In the genomic region with DNA sequence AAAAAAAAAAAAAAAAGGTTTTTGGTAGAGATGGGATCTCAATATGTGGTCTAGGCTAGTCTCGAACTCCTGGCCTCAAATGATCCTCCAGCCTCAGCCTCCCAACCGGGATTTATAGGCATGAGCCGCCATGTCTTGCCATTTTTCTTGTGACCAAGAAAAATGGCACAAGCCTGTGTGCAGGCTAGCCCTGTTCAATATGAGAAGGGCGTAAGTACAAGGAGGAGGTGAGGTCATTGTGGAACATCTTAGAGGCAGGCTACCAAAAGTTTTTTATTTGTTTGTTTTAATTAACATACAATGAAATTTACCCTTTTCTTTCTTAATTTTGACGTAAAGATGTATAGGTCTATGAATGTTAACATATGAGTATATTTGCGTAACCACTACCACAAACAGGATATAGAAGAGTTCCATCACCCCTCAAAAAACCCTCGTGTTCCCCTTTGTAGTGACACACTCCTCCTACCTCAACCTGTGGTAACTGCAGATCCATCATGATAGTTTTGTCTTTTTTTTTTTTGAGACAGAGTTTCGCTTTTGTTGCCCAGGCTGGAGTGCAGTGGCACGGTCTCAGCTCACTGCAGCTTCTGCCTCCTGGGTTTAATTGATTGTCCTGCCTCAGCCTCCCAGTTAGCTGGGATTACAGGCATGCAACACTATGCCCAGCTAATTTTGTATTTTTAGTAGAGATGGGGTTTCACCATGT, we compare ENCODE assay signal across 14 cellular contexts.
A peak's percentile ranks its signal among the peaks of the same experiment; 100 is the strongest.
DNase-seq lines count a peak whose midpoint lies in the region; ATAC-seq lines count a peak whose summit lies in the region.
"Had no signal": no experiment of that assay in that cellular context is flagged by ENCODE, and none has a peak within 500 bp of the region (broad histone marks: within the 10 kb centered on the region; RNA-seq: fewer than 3 reads in every experiment).

No MANE protein-coding gene starts in this region.

- no peak overlapping the region for H3K27ac Mint-ChIP-seq in central memory CD8-positive, alpha-beta T cell (ENCODE audit: low read depth)
- H3K27ac Mint-ChIP-seq: type B pancreatic cell had no signal

- H3K36me3 Mint-ChIP-seq in central memory CD8-positive, alpha-beta T cell (ENCODE audit: insufficient read depth) = no peaks in the 10 kb centered on the region
- H3K36me3 Mint-ChIP-seq: type B pancreatic cell had no signal

- H3K9me3 Mint-ChIP-seq in central memory CD8-positive, alpha-beta T cell = no peaks in the 10 kb centered on the region

- no peaks in the 10 kb centered on the region for H3K27me3 Mint-ChIP-seq in central memory CD8-positive, alpha-beta T cell

- H3K4me3 Mint-ChIP-seq in central memory CD8-positive, alpha-beta T cell = no peak overlapping the region
- H3K4me3 Mint-ChIP-seq: type B pancreatic cell had no signal

- DNase-seq in activated effector memory CD4-positive, alpha-beta T cell treated with anti-CD3 and anti-CD28 coated beads, Interleukin-2, amount 50 U/mL, for 16 hours = peak; percentile 72
- no peak for DNase-seq in activated effector memory CD4-positive, alpha-beta T cell treated with Interleukin-2 at 50 U/mL for 16 hours
- peak; percentile 46 for DNase-seq in activated CD4-positive, alpha-beta T cell treated with anti-CD3 and anti-CD28 coated beads for 48 hours
- peak in 1 of 2 donors; percentile 40 for DNase-seq in central memory CD8-positive, alpha-beta T cell (ENCODE audit: low spot score in 2 of 2)
- DNase-seq in stimulated activated naive CD8-positive, alpha-beta T cell treated with anti-CD3 and anti-CD28 coated beads, Interleukin-15, Interleukin-2, amounts not matched to agents 100 U/mL and 50 U/mL, for 24 hours = peak; percentile 42
- DNase-seq in hypothalamus (lab: John Stamatoyannopoulos, UW) = no peak
- no peak for DNase-seq in HCEC 1CT
- no peak for DNase-seq in NCI-H2171 (lab: John Stamatoyannopoulos, UW)
- DNase-seq: ACHN, DMS79, midbrain, NCI-H1930 had no signal

- peaks cover 14% of the 10 kb centered on the region for H3K4me1 Mint-ChIP-seq in central memory CD8-positive, alpha-beta T cell

- peak; percentile 98 for ATAC-seq in central memory CD8-positive, alpha-beta T cell (replicated peaks; ENCODE audit: extremely low read depth, poor library complexity, severe bottlenecking)
- ATAC-seq in stimulated activated naive CD8-positive, alpha-beta T cell treated with anti-CD3 and anti-CD28 coated beads, Interleukin-15, Interleukin-2, amounts not matched to agents 100 U/mL and 50 U/mL, for 24 hours = peak; percentile 79
- ATAC-seq: HCT116 had no signal

Comparison
In these comparisons a context has a peak if more than half of its experiments do, and no peak if none do; other contexts are left out.
1. DNase-seq: peak in activated effector memory CD4-positive, alpha-beta T cell treated with anti-CD3 and anti-CD28 coated beads, Interleukin-2, amount 50 U/mL, for 16 hours (single experiment), activated CD4-positive, alpha-beta T cell treated with anti-CD3 and anti-CD28 coated beads for 48 hours (single experiment) and stimulated activated naive CD8-positive, alpha-beta T cell treated with anti-CD3 and anti-CD28 coated beads, Interleukin-15, Interleukin-2, amounts not matched to agents 100 U/mL and 50 U/mL, for 24 hours (single experiment); none in activated effector memory CD4-positive, alpha-beta T cell treated with Interleukin-2 at 50 U/mL for 16 hours (single experiment), hypothalamus (0 of 51), HCEC 1CT (single experiment) and NCI-H2171 (single experiment).